In the genomic region with DNA sequence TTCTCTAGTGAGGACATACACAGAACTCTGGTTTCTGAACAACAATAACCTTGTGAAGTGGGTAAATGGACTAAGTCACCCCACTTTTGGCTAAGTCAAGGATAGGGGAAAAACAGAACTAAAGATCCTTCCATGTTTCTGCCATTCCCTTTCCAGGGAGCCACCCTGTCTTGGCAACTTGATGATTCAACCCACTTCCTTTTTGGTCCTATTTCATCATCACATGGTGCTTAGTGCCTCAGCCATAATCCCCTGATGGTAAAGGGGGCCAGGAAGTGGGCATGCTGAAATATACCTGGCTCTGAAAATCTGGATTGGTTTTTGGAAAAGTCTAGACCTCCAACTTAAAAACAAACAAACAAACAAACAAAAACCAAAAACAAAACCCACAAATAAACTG, we compare ENCODE assay signal across 24 cellular contexts.
A peak's percentile ranks its signal among the peaks of the same experiment; 100 is the strongest.
DNase-seq lines count a peak whose midpoint lies in the region; ATAC-seq and TF ChIP-seq lines count a peak whose summit lies in the region.
"Had no signal": no experiment of that assay in that cellular context is flagged by ENCODE, and none has a peak within 500 bp of the region (broad histone marks: within the 10 kb centered on the region; RNA-seq: fewer than 3 reads in every experiment).

No MANE protein-coding gene starts in this region.

- no peak overlapping the region for H4K91ac ChIP-seq in H9 (ENCODE audit: insufficient read length, low read depth, low read length)

- H2BK12ac ChIP-seq in H9 (ENCODE audit: insufficient read length, low read depth, low read length): no peak overlapping the region

- intact Hi-C loops in left ventricle myocardium inferior (cut with micrococcal nuclease): no loop called here

- H3K23me2 ChIP-seq in H9 (ENCODE audit: insufficient read length, low read depth, low read length, poor library complexity, severe bottlenecking): no peaks in the 10 kb centered on the region

- H3K9me3 ChIP-seq in HEK293 (ENCODE audit: control insufficient read depth, insufficient read depth, low read depth, low read length): no peaks in the 10 kb centered on the region
- H3K9me3 ChIP-seq in MG63: no peaks in the 10 kb centered on the region
- H3K9me3 ChIP-seq in H9 (ENCODE audit: control insufficient read depth, low read depth, low read length): no peaks in the 10 kb centered on the region
- no peaks in the 10 kb centered on the region for H3K9me3 ChIP-seq in left ventricle myocardium inferior (replicated peaks)
- H3K9me3 ChIP-seq: heart right ventricle had no signal

- no peak overlapping the region; a peak in 1 of 7 replicates for H3K27ac Mint-ChIP-seq in H9
- H3K27ac Mint-ChIP-seq: activated CD8-positive, alpha-beta T cell treated with anti-CD3 and anti-CD28 coated beads, Interleukin-2, amount 10 ng/mL, durations not matched to agents 7 days and 5 days; activated T-cell treated with anti-CD3 and anti-CD28 coated beads, Interleukin-2, amount 50 U/mL, for 24 hours; nephron progenitor cell had no signal

- no peaks in the 10 kb centered on the region for H4K20me1 ChIP-seq in H9 (ENCODE audit: control insufficient read depth, insufficient read depth, insufficient read length)

- H4K8ac ChIP-seq in H9 (replicated peaks; ENCODE audit: insufficient read length, low read depth, low read length): no peak overlapping the region

- CTCF ChIA-PET in HEK293 (lab: Yijun Ruan, JAX): no interaction called here

- H3K36me3 Mint-ChIP-seq in H9 (ENCODE audit: insufficient read depth in 1 of 3, low read depth in 3 of 3): no peaks in the 10 kb centered on the region

- no peak overlapping the region for H3K4ac ChIP-seq in H9 (ENCODE audit: low read depth, low read length)

- no peak overlapping the region for H2BK120ac ChIP-seq in H9 (ENCODE audit: low read depth, low read length, poor library complexity, severe bottlenecking)

- no peak overlapping the region for H2BK20ac ChIP-seq in H9 (ENCODE audit: low read depth, low read length, poor library complexity, severe bottlenecking)

- H3K4me1 Mint-ChIP-seq in H9: peaks cover 31 to 33% of the 10 kb centered on the region in 2 experiments
- H3K4me1 Mint-ChIP-seq: central memory CD8-positive, alpha-beta T cell had no signal

- peaks cover 9% of the 10 kb centered on the region for H3K4me1 ChIP-seq in ACC112 (ENCODE audit: control insufficient read depth, insufficient read depth, low read length, unreplicated experiment)
- no peaks in the 10 kb centered on the region for H3K4me1 ChIP-seq in HEK293 (ENCODE audit: control insufficient read depth, insufficient read depth, low read length)
- H3K4me1 ChIP-seq in H9 (ENCODE audit: insufficient read depth, low read length): peaks cover 9% of the 10 kb centered on the region
- H3K4me1 ChIP-seq in left ventricle myocardium inferior: no peaks in the 10 kb centered on the region
- H3K4me1 ChIP-seq: heart right ventricle, sigmoid colon had no signal

- peak overlapping the region; percentile 11 for H2AFZ ChIP-seq in ACC112 (ENCODE audit: low read length, unreplicated experiment)
- H2AFZ ChIP-seq in H9 (ENCODE audit: low read length): no peak overlapping the region
- H2AFZ ChIP-seq: PC-9 had no signal

- H2BK5ac ChIP-seq in H9 (ENCODE audit: insufficient read length, low read length): no peak overlapping the region

- TF ChIP-seq CTCF in HEK293 (tag by site-specific recombination; IDR thresholded peaks at IDR 0.05): no peak
- TF ChIP-seq CTCF in H9 (conservative IDR thresholded peaks at IDR 0.05): no peak
- no peak for TF ChIP-seq CTCF in left ventricle myocardium inferior (IDR thresholded peaks at IDR 0.05; ENCODE audit: borderline replicate concordance)

- no peak overlapping the region for H3T11ph ChIP-seq in H9 (ENCODE audit: low read length)

- H3K14ac ChIP-seq in H9 (ENCODE audit: insufficient read depth, low read length): no peak overlapping the region

- H2BK15ac ChIP-seq in H9 (ENCODE audit: low read depth, low read length): no peak overlapping the region

- H3K23ac ChIP-seq in H9 (ENCODE audit: insufficient read length, low read depth, low read length): no peak overlapping the region

- H4K5ac ChIP-seq in H9 (ENCODE audit: insufficient read length, low read depth, low read length): no peak overlapping the region

- peak; percentile 45 for DNase-seq in RPMI7951 (ENCODE audit: low read depth)
- DNase-seq in fibroblast of peridontal ligament (ENCODE audit: extremely low read depth): peak; percentile 17
- DNase-seq in MG63: no peak
- DNase-seq in H9: no peak
- DNase-seq in left ventricle myocardium inferior: no peak
- DNase-seq: activated CD4-positive, CD25-positive, alpha-beta regulatory T cell treated with anti-CD3 and anti-CD28 coated beads, Interleukin-2, amount 50 U/mL, for 72 hours; activated CD8-positive, alpha-beta T cell treated with anti-CD3 and anti-CD28 coated beads, Interleukin-2, amount 10 ng/mL, durations not matched to agents 7 days and 5 days; activated naive CD4-positive, alpha-beta T cell; activated T-cell treated with anti-CD3 and anti-CD28 coated beads, Interleukin-2, amount 50 U/mL, for 24 hours; anterior cingulate cortex; GDM1; heart right ventricle; left ventricle myocardium superior; NCI-H1436; NCI-H748 treated with DMSO at 0.1 percent for 48 hours; nephron progenitor cell; PC-9; sigmoid colon; T1000 had no signal

- no peak overlapping the region for H3K4me3 Mint-ChIP-seq in H9
- H3K4me3 Mint-ChIP-seq: activated CD8-positive, alpha-beta T cell treated with anti-CD3 and anti-CD28 coated beads, Interleukin-2, amount 10 ng/mL, durations not matched to agents 7 days and 5 days; activated T-cell treated with anti-CD3 and anti-CD28 coated beads, Interleukin-2, amount 50 U/mL, for 24 hours; central memory CD8-positive, alpha-beta T cell; nephron progenitor cell had no signal

- H3K27ac ChIP-seq in ACC112 (ENCODE audit: low read depth, low read length) (no peak overlapping the region), HEK293 (ENCODE audit: extremely low read depth, low read depth, low read length) (no peak overlapping the region), H9 (ENCODE audit: insufficient read length, low read depth, low read length) (no peak overlapping the region), left ventricle myocardium inferior (replicated peaks) (no peak overlapping the region)
- H3K27ac ChIP-seq: heart right ventricle, PC-9, sigmoid colon, SK-N-MC had no signal

- no peaks in the 10 kb centered on the region for H3K36me3 ChIP-seq in ACC112 (ENCODE audit: insufficient read depth, low read length)
- H3K36me3 ChIP-seq in HEK293 (ENCODE audit: control insufficient read depth in 2 of 2, insufficient read depth in 1 of 2, low read length in 2 of 2): no peaks in the 10 kb centered on the region
- H3K36me3 ChIP-seq in MG63: no peaks in the 10 kb centered on the region
- no peaks in the 10 kb centered on the region for H3K36me3 ChIP-seq in left ventricle myocardium inferior
- H3K36me3 ChIP-seq: heart right ventricle, sigmoid colon had no signal

- ATAC-seq in esophagus mucosa: no peak
- ATAC-seq: activated CD8-positive, alpha-beta T cell treated with anti-CD3 and anti-CD28 coated beads, Interleukin-2, amount 10 ng/mL, durations not matched to agents 7 days and 5 days; heart right ventricle; left ventricle myocardium superior had no signal

- H3K79me2 ChIP-seq in ACC112 (ENCODE audit: control insufficient read depth, insufficient read depth, low read length, unreplicated experiment): no peaks in the 10 kb centered on the region
- H3K79me2 ChIP-seq in H9 (ENCODE audit: insufficient read depth, low read length): no peaks in the 10 kb centered on the region

- H3K9ac ChIP-seq in H9 (ENCODE audit: extremely low read depth, insufficient read length, low read length): no peak overlapping the region

- no peaks in the 10 kb centered on the region for H3K79me1 ChIP-seq in H9 (ENCODE audit: insufficient read depth, low read depth, low read length, poor library complexity, severe bottlenecking)

- no peaks in the 10 kb centered on the region; a peak in 1 of 5 replicates for H3K9me3 Mint-ChIP-seq in H9
- H3K9me3 Mint-ChIP-seq: activated T-cell treated with anti-CD3 and anti-CD28 coated beads, Interleukin-2, amount 50 U/mL, for 24 hours; central memory CD8-positive, alpha-beta T cell; nephron progenitor cell had no signal

- no peak overlapping the region for H3K4me2 ChIP-seq in H9 (ENCODE audit: insufficient read depth, insufficient read length, low read length)
- H3K4me2 ChIP-seq: PC-9 had no signal

- H3K27me3 Mint-ChIP-seq in H9 (ENCODE audit: low read depth): 0 out of 2 replicates have a peak, but pooled peaks cover 3% of the 10 kb centered on the region

- H3K27me3 ChIP-seq in ACC112 (ENCODE audit: insufficient read depth, low read length): no peaks in the 10 kb centered on the region
- H3K27me3 ChIP-seq in MG63: peaks cover 5% of the 10 kb centered on the region; the same call in 1 of the 2 replicates
- peaks cover 2% of the 10 kb centered on the region; the same call in 1 of the 2 replicates for H3K27me3 ChIP-seq in H9 (ENCODE audit: insufficient read depth, low read length)
- peaks cover 17% of the 10 kb centered on the region for H3K27me3 ChIP-seq in left ventricle myocardium inferior (ENCODE audit: low read depth)
- H3K27me3 ChIP-seq: sigmoid colon had no signal

- no peak overlapping the region for H3K4me3 ChIP-seq in ACC112 (ENCODE audit: low read depth, low read length)
- H3K4me3 ChIP-seq in HEK293 (ENCODE audit: low read depth, low read length): no peak overlapping the region
- H3K4me3 ChIP-seq in MG63: no peak overlapping the region
- H3K4me3 ChIP-seq in left ventricle myocardium inferior: no peak overlapping the region
- H3K4me3 ChIP-seq: heart right ventricle, PC-9, sigmoid colon, SK-N-MC had no signal

- H3K18ac ChIP-seq in H9 (ENCODE audit: insufficient read length, low read depth, low read length): no peak overlapping the region

- H3K56ac ChIP-seq in H9 (ENCODE audit: insufficient read length, low read depth, low read length): no peak overlapping the region

- POLR2A ChIA-PET in HEK293 (lab: Yijun Ruan, JAX): no interaction called here

- no peak overlapping the region for H2AK5ac ChIP-seq in H9 (ENCODE audit: insufficient read length, low read length)

Comparison
In these comparisons a context has a peak if more than half of its experiments do, and no peak if none do; other contexts are left out.
1. DNase-seq: peak in RPMI7951 (single experiment) and fibroblast of peridontal ligament (single experiment); none in MG63 (single experiment), H9 (single experiment) and left ventricle myocardium inferior (single experiment).